ENCODE assay signal across 37 cellular contexts in the genomic region with DNA sequence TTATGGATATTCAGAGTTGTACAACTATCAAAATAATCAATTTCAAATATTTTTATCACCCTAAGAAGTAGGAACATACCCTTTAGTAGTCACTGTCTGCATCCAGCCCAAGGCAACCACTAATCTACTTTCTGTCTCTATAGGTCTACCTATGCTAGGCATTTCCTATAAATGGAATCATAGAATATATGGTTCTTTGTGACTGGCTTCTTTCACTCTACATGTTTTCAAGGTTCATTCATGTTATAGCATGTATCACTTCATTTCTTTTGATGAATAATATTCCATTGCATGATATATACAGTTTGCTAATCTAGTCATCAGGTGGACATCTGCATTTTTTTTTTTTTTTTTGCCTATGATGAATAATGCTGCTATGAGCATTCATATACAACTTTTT.
"Had no signal": no experiment of that assay in that cellular context is flagged by ENCODE, and none has a peak within 500 bp of the region (broad histone marks: within the 10 kb centered on the region; RNA-seq: fewer than 3 reads in every experiment).

No MANE protein-coding gene starts in this region.

- H3K27ac Mint-ChIP-seq: activated B cell treated with CpG ODN at 0.5 μM for 24 hours; activated CD4-positive, alpha-beta memory T cell treated with anti-CD3 and anti-CD28 coated beads for 36 hours; activated CD4-positive, alpha-beta T cell treated with anti-CD3 and anti-CD28 coated beads, Interleukin-2, amount 10 ng/mL, durations not matched to agents 7 days and 5 days; activated naive CD4-positive, alpha-beta T cell treated with anti-CD3 and anti-CD28 coated beads for 36 hours; activated naive CD4-positive, alpha-beta T cell treated with anti-CD3 and anti-CD28 coated beads, Interleukin-2, amount 50 U/mL, for 72 hours; activated T-helper 1 cell treated with anti-CD3 and anti-CD28 coated beads, Interleukin-12 subunit alpha, Interleukin-12 subunit beta, Interleukin-2, Interleukin-4 antibody, amounts not matched to agents 30 ng/mL and 10 ng/mL and 1 ng/mL, durations not matched to agents 14 hours and 24 hours and 36 hours; T-cell had no signal

- H3K4me1 Mint-ChIP-seq: activated CD4-positive, alpha-beta T cell treated with anti-CD3 and anti-CD28 coated beads, Interleukin-2, amount 10 ng/mL, durations not matched to agents 7 days and 5 days had no signal

- H3K27me3 Mint-ChIP-seq: activated B cell treated with CpG ODN at 0.5 μM for 24 hours; activated CD4-positive, alpha-beta memory T cell treated with anti-CD3 and anti-CD28 coated beads for 36 hours; activated CD4-positive, alpha-beta T cell treated with anti-CD3 and anti-CD28 coated beads, Interleukin-2, amount 10 ng/mL, durations not matched to agents 7 days and 5 days; T-cell had no signal

- H3K9me3 Mint-ChIP-seq: activated B cell treated with CpG ODN at 0.5 μM for 24 hours; activated CD4-positive, alpha-beta memory T cell treated with anti-CD3 and anti-CD28 coated beads for 36 hours; activated CD4-positive, alpha-beta T cell treated with anti-CD3 and anti-CD28 coated beads, Interleukin-2, amount 10 ng/mL, durations not matched to agents 7 days and 5 days; activated naive CD4-positive, alpha-beta T cell treated with anti-CD3 and anti-CD28 coated beads for 36 hours; activated naive CD4-positive, alpha-beta T cell treated with anti-CD3 and anti-CD28 coated beads, Interleukin-2, amount 50 U/mL, for 72 hours; activated T-cell treated with anti-CD3 and anti-CD28 coated beads, Interleukin-2, amount 50 U/mL, for 4 hours; activated T-helper 1 cell treated with anti-CD3 and anti-CD28 coated beads, Interleukin-12 subunit alpha, Interleukin-12 subunit beta, Interleukin-2, Interleukin-4 antibody, amounts not matched to agents 30 ng/mL and 10 ng/mL and 1 ng/mL, durations not matched to agents 14 hours and 24 hours and 36 hours; T-cell had no signal

- DNase-seq: activated B cell treated with CpG ODN at 0.5 μM for 24 hours; activated CD4-positive, alpha-beta memory T cell treated with anti-CD3 and anti-CD28 coated beads for 36 hours; activated CD4-positive, alpha-beta T cell treated with anti-CD3 and anti-CD28 coated beads, Interleukin-2, amount 10 ng/mL, durations not matched to agents 7 days and 5 days; activated CD8-positive, alpha-beta memory T cell treated with anti-CD3 and anti-CD28 coated beads, Interleukin-2, amount 50 U/mL, for 4 hours; activated gamma-delta T cell treated with Interleukin-2 at 50 U/mL for 16 hours; activated naive CD4-positive, alpha-beta T cell treated with anti-CD3 and anti-CD28 coated beads for 36 hours; activated T-cell treated with anti-CD3 and anti-CD28 coated beads for 4 hours; activated T-cell treated with anti-CD3 and anti-CD28 coated beads, Interleukin-2, amount 50 U/mL, for 4 hours; adrenal gland; body of pancreas; central memory CD4-positive, alpha-beta T cell; Kasumi-1; KG1; MG63; NCI-H1048; NCI-H146; NCI-H187; NCI-H2029 treated with DMSO at 0.1 percent for 48 hours; NCI-H2107; NCI-H2171; NCI-H510A; NCI-H526; NCI-H748 treated with DMSO at 0.1 percent for 48 hours; NK-92 treated with Interleukin-12 subunit alpha and Interleukin-12 subunit beta, amount 100 ng/mL, for 24 hours; PC-3; Peyer's patch; RPMI8226; SIG-M5; T-cell; T-helper 2 cell; T-helper 9 cell had no signal

- H3K4me1 ChIP-seq: body of pancreas had no signal

- H3K27ac ChIP-seq: adrenal gland, body of pancreas, Peyer's patch, VCaP had no signal

- H3K4me3 ChIP-seq: adrenal gland, body of pancreas, MG63, Peyer's patch had no signal

- FAIRE-seq: astrocyte had no signal

- H3K27me3 ChIP-seq: adrenal gland, body of pancreas, MG63, Peyer's patch had no signal

- ATAC-seq: activated T-cell treated with anti-CD3 and anti-CD28 coated beads, Interleukin-2, amount 50 U/mL, for 4 hours; body of pancreas; PC-3; Right ventricle myocardium inferior; SK-N-SH treated with all-trans-retinoic acid at 6 μM for 48 hours; T-cell had no signal

- H3K4me3 Mint-ChIP-seq: activated B cell treated with CpG ODN at 0.5 μM for 24 hours; activated CD4-positive, alpha-beta memory T cell treated with anti-CD3 and anti-CD28 coated beads for 36 hours; activated CD4-positive, alpha-beta T cell treated with anti-CD3 and anti-CD28 coated beads, Interleukin-2, amount 10 ng/mL, durations not matched to agents 7 days and 5 days; activated naive CD4-positive, alpha-beta T cell treated with anti-CD3 and anti-CD28 coated beads for 36 hours; activated T-cell treated with anti-CD3 and anti-CD28 coated beads, Interleukin-2, amount 50 U/mL, for 4 hours; activated T-helper 1 cell treated with anti-CD3 and anti-CD28 coated beads, Interleukin-12 subunit alpha, Interleukin-12 subunit beta, Interleukin-2, Interleukin-4 antibody, amounts not matched to agents 30 ng/mL and 10 ng/mL and 1 ng/mL, durations not matched to agents 14 hours and 24 hours and 36 hours; T-cell had no signal

- H3K9me3 ChIP-seq: adrenal gland, body of pancreas, MG63, Peyer's patch had no signal
